Comparison of ENCODE assay signal across 1 cellular context in the genomic region with DNA sequence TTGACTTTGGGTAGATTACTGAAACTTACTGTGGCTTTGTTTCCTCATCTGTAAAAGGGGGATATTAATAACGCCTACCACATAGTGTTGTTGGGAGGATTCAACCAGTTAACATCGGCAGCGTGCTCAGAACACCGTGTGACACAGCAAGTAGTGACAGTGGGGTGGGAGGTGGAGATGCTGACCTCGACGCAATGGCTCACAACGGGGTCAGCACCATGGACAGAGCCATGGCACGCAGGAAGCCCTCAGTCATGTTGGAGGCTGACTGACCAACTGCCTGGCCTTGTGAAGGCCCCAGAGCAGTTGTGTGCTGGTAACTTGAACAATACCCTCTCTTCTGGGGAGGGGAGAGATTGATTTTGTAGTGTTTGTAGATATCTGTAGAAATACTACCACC.
TF ChIP-seq lines count a peak whose summit lies in the region.

No MANE protein-coding gene starts in this region.

TF ChIP-seq in HepG2, 621 proteins besides CTCF, POLR2A, EP300 and RAD21 (continued from another document and continues in another):
- TF ChIP-seq, protein P1, sequence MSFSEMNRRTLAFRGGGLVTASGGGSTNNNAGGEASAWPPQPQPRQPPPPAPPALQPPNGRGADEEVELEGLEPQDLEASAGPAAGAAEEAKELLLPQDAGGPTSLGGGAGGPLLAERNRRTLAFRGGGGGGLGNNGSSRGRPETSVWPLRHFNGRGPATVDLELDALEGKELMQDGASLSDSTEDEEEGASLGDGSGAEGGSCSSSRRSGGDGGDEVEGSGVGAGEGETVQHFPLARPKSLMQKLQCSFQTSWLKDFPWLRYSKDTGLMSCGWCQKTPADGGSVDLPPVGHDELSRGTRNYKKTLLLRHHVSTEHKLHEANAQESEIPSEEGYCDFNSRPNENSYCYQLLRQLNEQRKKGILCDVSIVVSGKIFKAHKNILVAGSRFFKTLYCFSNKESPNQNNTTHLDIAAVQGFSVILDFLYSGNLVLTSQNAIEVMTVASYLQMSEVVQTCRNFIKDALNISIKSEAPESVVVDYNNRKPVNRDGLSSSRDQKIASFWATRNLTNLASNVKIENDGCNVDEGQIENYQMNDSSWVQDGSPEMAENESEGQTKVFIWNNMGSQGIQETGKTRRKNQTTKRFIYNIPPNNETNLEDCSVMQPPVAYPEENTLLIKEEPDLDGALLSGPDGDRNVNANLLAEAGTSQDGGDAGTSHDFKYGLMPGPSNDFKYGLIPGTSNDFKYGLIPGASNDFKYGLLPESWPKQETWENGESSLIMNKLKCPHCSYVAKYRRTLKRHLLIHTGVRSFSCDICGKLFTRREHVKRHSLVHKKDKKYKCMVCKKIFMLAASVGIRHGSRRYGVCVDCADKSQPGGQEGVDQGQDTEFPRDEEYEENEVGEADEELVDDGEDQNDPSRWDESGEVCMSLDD (CRISPR knock-in tag; IDR thresholded peaks at IDR 0.05; ENCODE audit: borderline replicate concordance), result no peak
- TF ChIP-seq ZFY (CRISPR knock-in tag; IDR thresholded peaks at IDR 0.05), result peak; percentile 36; the same call in 1 of the 2 replicates
- TF ChIP-seq SOX13 (IDR thresholded peaks at IDR 0.05), result no peak
- TF ChIP-seq SOX13 (CRISPR knock-in tag; conservative IDR thresholded peaks at IDR 0.05 in 1 of 2, IDR thresholded peaks at IDR 0.05 in 1 of 2), result 0 out of 4 replicates have a peak, but pooled peaks of 1 of the 2 experiments have one; percentile 14
- TF ChIP-seq SAFB2 (CRISPR knock-in tag; IDR thresholded peaks at IDR 0.05; ENCODE audit: borderline replicate concordance, low read depth), result no peak
- TF ChIP-seq, protein P2, sequence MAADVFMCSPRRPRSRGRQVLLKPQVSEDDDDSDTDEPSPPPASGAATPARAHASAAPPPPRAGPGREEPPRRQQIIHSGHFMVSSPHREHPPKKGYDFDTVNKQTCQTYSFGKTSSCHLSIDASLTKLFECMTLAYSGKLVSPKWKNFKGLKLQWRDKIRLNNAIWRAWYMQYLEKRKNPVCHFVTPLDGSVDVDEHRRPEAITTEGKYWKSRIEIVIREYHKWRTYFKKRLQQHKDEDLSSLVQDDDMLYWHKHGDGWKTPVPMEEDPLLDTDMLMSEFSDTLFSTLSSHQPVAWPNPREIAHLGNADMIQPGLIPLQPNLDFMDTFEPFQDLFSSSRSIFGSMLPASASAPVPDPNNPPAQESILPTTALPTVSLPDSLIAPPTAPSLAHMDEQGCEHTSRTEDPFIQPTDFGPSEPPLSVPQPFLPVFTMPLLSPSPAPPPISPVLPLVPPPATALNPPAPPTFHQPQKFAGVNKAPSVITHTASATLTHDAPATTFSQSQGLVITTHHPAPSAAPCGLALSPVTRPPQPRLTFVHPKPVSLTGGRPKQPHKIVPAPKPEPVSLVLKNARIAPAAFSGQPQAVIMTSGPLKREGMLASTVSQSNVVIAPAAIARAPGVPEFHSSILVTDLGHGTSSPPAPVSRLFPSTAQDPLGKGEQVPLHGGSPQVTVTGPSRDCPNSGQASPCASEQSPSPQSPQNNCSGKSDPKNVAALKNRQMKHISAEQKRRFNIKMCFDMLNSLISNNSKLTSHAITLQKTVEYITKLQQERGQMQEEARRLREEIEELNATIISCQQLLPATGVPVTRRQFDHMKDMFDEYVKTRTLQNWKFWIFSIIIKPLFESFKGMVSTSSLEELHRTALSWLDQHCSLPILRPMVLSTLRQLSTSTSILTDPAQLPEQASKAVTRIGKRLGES (CRISPR knock-in tag; IDR thresholded peaks at IDR 0.05; ENCODE audit: borderline replicate concordance), result no peak
- no peak for TF ChIP-seq STAT5B (CRISPR knock-in tag; IDR thresholded peaks at IDR 0.05)
- TF ChIP-seq, protein P3, sequence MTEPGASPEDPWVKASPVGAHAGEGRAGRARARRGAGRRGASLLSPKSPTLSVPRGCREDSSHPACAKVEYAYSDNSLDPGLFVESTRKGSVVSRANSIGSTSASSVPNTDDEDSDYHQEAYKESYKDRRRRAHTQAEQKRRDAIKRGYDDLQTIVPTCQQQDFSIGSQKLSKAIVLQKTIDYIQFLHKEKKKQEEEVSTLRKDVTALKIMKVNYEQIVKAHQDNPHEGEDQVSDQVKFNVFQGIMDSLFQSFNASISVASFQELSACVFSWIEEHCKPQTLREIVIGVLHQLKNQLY (CRISPR knock-in tag; IDR thresholded peaks at IDR 0.05), result no peak
- TF ChIP-seq, protein P4, sequence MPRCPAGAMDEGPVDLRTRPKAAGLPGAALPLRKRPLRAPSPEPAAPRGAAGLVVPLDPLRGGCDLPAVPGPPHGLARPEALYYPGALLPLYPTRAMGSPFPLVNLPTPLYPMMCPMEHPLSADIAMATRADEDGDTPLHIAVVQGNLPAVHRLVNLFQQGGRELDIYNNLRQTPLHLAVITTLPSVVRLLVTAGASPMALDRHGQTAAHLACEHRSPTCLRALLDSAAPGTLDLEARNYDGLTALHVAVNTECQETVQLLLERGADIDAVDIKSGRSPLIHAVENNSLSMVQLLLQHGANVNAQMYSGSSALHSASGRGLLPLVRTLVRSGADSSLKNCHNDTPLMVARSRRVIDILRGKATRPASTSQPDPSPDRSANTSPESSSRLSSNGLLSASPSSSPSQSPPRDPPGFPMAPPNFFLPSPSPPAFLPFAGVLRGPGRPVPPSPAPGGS (CRISPR knock-in tag; IDR thresholded peaks at IDR 0.05), result no peak
- no peak for TF ChIP-seq ETV6 (CRISPR knock-in tag; conservative IDR thresholded peaks at IDR 0.05)
- TF ChIP-seq, protein P5, sequence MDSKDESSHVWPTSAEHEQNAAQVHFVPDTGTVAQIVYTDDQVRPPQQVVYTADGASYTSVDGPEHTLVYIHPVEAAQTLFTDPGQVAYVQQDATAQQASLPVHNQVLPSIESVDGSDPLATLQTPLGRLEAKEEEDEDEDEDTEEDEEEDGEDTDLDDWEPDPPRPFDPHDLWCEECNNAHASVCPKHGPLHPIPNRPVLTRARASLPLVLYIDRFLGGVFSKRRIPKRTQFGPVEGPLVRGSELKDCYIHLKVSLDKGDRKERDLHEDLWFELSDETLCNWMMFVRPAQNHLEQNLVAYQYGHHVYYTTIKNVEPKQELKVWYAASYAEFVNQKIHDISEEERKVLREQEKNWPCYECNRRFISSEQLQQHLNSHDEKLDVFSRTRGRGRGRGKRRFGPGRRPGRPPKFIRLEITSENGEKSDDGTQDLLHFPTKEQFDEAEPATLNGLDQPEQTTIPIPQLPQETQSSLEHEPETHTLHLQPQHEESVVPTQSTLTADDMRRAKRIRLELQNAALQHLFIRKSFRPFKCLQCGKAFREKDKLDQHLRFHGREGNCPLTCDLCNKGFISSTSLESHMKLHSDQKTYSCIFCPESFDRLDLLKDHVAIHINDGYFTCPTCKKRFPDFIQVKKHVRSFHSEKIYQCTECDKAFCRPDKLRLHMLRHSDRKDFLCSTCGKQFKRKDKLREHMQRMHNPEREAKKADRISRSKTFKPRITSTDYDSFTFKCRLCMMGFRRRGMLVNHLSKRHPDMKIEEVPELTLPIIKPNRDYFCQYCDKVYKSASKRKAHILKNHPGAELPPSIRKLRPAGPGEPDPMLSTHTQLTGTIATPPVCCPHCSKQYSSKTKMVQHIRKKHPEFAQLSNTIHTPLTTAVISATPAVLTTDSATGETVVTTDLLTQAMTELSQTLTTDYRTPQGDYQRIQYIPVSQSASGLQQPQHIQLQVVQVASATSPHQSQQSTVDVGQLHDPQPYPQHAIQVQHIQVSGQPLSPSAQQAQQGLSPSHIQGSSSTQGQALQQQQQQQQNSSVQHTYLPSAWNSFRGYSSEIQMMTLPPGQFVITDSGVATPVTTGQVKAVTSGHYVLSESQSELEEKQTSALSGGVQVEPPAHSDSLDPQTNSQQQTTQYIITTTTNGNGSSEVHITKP (CRISPR knock-in tag; IDR thresholded peaks at IDR 0.05; ENCODE audit: low read depth), result no peak
- TF ChIP-seq SMYD3 (CRISPR knock-in tag; IDR thresholded peaks at IDR 0.05), result no peak
- TF ChIP-seq RXRA (CRISPR knock-in tag; IDR thresholded peaks at IDR 0.05), result no peak
- TF ChIP-seq ZNF230 (CRISPR knock-in tag; IDR thresholded peaks at IDR 0.05), result no peak
- TF ChIP-seq, protein P6, sequence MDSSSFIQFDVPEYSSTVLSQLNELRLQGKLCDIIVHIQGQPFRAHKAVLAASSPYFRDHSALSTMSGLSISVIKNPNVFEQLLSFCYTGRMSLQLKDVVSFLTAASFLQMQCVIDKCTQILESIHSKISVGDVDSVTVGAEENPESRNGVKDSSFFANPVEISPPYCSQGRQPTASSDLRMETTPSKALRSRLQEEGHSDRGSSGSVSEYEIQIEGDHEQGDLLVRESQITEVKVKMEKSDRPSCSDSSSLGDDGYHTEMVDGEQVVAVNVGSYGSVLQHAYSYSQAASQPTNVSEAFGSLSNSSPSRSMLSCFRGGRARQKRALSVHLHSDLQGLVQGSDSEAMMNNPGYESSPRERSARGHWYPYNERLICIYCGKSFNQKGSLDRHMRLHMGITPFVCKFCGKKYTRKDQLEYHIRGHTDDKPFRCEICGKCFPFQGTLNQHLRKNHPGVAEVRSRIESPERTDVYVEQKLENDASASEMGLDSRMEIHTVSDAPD (CRISPR knock-in tag; IDR thresholded peaks at IDR 0.05), result no peak
- no peak for TF ChIP-seq ZNF253 (CRISPR knock-in tag; IDR thresholded peaks at IDR 0.05; ENCODE audit: borderline replicate concordance)
- no peak for TF ChIP-seq ZNF549 (CRISPR knock-in tag; IDR thresholded peaks at IDR 0.05)
- TF ChIP-seq ZNF720 (CRISPR knock-in tag; IDR thresholded peaks at IDR 0.05), result no peak
- TF ChIP-seq, protein P7, sequence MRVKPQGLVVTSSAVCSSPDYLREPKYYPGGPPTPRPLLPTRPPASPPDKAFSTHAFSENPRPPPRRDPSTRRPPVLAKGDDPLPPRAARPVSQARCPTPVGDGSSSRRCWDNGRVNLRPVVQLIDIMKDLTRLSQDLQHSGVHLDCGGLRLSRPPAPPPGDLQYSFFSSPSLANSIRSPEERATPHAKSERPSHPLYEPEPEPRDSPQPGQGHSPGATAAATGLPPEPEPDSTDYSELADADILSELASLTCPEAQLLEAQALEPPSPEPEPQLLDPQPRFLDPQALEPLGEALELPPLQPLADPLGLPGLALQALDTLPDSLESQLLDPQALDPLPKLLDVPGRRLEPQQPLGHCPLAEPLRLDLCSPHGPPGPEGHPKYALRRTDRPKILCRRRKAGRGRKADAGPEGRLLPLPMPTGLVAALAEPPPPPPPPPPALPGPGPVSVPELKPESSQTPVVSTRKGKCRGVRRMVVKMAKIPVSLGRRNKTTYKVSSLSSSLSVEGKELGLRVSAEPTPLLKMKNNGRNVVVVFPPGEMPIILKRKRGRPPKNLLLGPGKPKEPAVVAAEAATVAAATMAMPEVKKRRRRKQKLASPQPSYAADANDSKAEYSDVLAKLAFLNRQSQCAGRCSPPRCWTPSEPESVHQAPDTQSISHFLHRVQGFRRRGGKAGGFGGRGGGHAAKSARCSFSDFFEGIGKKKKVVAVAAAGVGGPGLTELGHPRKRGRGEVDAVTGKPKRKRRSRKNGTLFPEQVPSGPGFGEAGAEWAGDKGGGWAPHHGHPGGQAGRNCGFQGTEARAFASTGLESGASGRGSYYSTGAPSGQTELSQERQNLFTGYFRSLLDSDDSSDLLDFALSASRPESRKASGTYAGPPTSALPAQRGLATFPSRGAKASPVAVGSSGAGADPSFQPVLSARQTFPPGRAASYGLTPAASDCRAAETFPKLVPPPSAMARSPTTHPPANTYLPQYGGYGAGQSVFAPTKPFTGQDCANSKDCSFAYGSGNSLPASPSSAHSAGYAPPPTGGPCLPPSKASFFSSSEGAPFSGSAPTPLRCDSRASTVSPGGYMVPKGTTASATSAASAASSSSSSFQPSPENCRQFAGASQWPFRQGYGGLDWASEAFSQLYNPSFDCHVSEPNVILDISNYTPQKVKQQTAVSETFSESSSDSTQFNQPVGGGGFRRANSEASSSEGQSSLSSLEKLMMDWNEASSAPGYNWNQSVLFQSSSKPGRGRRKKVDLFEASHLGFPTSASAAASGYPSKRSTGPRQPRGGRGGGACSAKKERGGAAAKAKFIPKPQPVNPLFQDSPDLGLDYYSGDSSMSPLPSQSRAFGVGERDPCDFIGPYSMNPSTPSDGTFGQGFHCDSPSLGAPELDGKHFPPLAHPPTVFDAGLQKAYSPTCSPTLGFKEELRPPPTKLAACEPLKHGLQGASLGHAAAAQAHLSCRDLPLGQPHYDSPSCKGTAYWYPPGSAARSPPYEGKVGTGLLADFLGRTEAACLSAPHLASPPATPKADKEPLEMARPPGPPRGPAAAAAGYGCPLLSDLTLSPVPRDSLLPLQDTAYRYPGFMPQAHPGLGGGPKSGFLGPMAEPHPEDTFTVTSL (CRISPR knock-in tag; IDR thresholded peaks at IDR 0.05; ENCODE audit: borderline replicate concordance), result no peak
- TF ChIP-seq JDP2 (CRISPR knock-in tag; IDR thresholded peaks at IDR 0.05; ENCODE audit: borderline replicate concordance), result no peak
- no peak for TF ChIP-seq ZFYVE20 (CRISPR knock-in tag; IDR thresholded peaks at IDR 0.05; ENCODE audit: borderline replicate concordance, low read depth)
- no peak for TF ChIP-seq TBX3 (IDR thresholded peaks at IDR 0.05; ENCODE audit: borderline replicate concordance)
- TF ChIP-seq ZNF839 (CRISPR knock-in tag; IDR thresholded peaks at IDR 0.05; ENCODE audit: borderline replicate concordance), result no peak
- no peak for TF ChIP-seq GATAD2A (CRISPR knock-in tag; IDR thresholded peaks at IDR 0.05)
- TF ChIP-seq RORA (CRISPR knock-in tag; IDR thresholded peaks at IDR 0.05), result no peak
- TF ChIP-seq PRMT3 (CRISPR knock-in tag; IDR thresholded peaks at IDR 0.05; ENCODE audit: borderline replicate concordance, low read depth), result no peak
- no peak; the same call in 1 of the 2 replicates for TF ChIP-seq ATF7-NPFF (CRISPR knock-in tag; IDR thresholded peaks at IDR 0.05; ENCODE audit: low read depth)
- TF ChIP-seq ZNF263 (CRISPR knock-in tag; IDR thresholded peaks at IDR 0.05), result no peak
- no peak for TF ChIP-seq RFX3 (CRISPR knock-in tag; IDR thresholded peaks at IDR 0.05)
- TF ChIP-seq, protein P8, sequence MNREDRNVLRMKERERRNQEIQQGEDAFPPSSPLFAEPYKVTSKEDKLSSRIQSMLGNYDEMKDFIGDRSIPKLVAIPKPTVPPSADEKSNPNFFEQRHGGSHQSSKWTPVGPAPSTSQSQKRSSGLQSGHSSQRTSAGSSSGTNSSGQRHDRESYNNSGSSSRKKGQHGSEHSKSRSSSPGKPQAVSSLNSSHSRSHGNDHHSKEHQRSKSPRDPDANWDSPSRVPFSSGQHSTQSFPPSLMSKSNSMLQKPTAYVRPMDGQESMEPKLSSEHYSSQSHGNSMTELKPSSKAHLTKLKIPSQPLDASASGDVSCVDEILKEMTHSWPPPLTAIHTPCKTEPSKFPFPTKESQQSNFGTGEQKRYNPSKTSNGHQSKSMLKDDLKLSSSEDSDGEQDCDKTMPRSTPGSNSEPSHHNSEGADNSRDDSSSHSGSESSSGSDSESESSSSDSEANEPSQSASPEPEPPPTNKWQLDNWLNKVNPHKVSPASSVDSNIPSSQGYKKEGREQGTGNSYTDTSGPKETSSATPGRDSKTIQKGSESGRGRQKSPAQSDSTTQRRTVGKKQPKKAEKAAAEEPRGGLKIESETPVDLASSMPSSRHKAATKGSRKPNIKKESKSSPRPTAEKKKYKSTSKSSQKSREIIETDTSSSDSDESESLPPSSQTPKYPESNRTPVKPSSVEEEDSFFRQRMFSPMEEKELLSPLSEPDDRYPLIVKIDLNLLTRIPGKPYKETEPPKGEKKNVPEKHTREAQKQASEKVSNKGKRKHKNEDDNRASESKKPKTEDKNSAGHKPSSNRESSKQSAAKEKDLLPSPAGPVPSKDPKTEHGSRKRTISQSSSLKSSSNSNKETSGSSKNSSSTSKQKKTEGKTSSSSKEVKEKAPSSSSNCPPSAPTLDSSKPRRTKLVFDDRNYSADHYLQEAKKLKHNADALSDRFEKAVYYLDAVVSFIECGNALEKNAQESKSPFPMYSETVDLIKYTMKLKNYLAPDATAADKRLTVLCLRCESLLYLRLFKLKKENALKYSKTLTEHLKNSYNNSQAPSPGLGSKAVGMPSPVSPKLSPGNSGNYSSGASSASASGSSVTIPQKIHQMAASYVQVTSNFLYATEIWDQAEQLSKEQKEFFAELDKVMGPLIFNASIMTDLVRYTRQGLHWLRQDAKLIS (CRISPR knock-in tag; IDR thresholded peaks at IDR 0.05), result no peak
